21 cellular contexts compared by ENCODE assay signal in genomic region chr14:34906287-34906686, GRCh38.
"Had no signal": no experiment of that assay in that cellular context is flagged by ENCODE, and none has a peak within 500 bp of the region (broad histone marks: within the 10 kb centered on the region; RNA-seq: fewer than 3 reads in every experiment).

No MANE protein-coding gene starts in this region.

- H3K4me2 ChIP-seq: SK-N-SH had no signal

- H3K4me3 ChIP-seq: MG63 had no signal

- H3K9ac ChIP-seq: SK-N-SH had no signal

- H3K36me3 ChIP-seq: MG63 had no signal

- DNase-seq: KBM-7, MG63, NCI-H1092, NCI-H1105 treated with DMSO at 0.1 percent for 48 hours, NCI-H1436, NCI-H187, NCI-H2029, NCI-H2081 treated with DMSO at 0.1 percent for 48 hours, NCI-H2171 treated with DMSO at 0.1 percent for 48 hours, NCI-H345, NCI-H446 treated with DMSO at 0.1 percent for 48 hours, NCI-H510A treated with DMSO at 0.1 percent for 48 hours, NCI-H526, NCI-H82, Right ventricle myocardium superior, RPMI8226, SIG-M5, SK-N-SH, SW 1271, T-cell had no signal

- H3K9me3 ChIP-seq: MG63, SK-N-SH had no signal

- FAIRE-seq: RCC 7860 had no signal

- ATAC-seq: T-cell had no signal

- H3K27me3 ChIP-seq: MG63 had no signal
